Comparison of ENCODE assay signal across 8 cellular contexts in the genomic region with DNA sequence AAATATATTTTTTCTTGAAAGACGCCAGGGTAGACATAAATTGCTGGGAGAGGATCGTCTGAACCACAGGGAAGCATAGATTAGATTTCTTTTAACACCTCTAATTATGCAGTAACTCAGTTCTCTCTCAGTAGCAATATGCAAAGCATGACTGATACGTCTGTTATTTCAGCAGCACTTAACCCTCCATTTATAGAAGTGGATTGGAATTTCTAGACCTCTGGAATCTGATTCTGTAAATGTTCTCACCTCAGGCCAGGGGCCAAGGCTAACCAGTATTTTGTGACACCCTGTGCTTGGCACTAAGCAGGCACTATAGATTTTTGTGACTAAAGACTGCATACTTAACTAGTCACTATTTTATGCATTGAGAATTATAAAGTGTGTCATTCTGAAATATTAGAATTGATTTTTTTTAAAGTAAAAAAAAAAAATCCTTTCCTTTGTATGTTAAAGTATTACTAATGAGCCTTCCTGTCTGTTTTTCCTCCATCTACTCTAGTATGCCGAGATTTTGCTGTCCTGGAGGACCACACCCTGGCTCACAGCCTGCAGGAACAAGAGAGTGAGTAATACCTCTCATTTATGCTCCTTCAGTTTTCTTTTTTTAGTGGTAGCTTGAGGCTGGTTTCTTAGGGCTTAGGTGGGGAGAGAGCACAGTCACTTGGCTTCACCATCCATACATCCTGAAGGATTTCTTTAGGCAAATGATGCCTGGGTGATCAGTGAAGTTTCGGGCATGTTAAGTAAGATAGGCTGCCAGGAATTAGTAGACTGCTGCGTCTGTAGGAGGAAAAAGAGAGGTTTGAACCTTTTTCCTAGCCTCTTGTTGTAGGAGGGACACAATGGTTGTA. TPM values are rescaled to one million over a fixed set of nuclear protein-coding genes. Genes with fewer than 3 reads are reported as not detected.
DNase-seq lines count a peak whose midpoint lies in the region; ATAC-seq and TF ChIP-seq lines count a peak whose summit lies in the region.

No MANE protein-coding gene starts in this region.

- H3K9ac ChIP-seq in PC-3 (ENCODE audit: low read length): 0 out of 2 replicates have a peak overlapping the region, but pooled peaks have one; percentile 10

- no peaks in the 10 kb centered on the region for H3F3A ChIP-seq in PC-3 (ENCODE audit: low read length, unreplicated experiment)

- H3K9me3 ChIP-seq in PC-3 (ENCODE audit: low read length) (no peaks in the 10 kb centered on the region), osteoblast (ENCODE audit: low read depth, low read length) (no peaks in the 10 kb centered on the region)

- ATAC-seq in PC-3: peak; percentile 79
- no peak for ATAC-seq in GM21825 (IDR thresholded peaks at IDR 0.05; ENCODE audit: unreplicated experiment)
- no peak for ATAC-seq in GM19463 (IDR thresholded peaks at IDR 0.05; ENCODE audit: unreplicated experiment)

- no peak overlapping the region for H2AFZ ChIP-seq in PC-3 (ENCODE audit: low read length)
- H2AFZ ChIP-seq in osteoblast (ENCODE audit: low read length): peak overlapping the region; percentile 19

- no peaks in the 10 kb centered on the region for H3K9me2 ChIP-seq in PC-3 (replicated peaks; ENCODE audit: low read length)

- BruUV-seq in PC-3 (replicated peaks; lab: Mats Ljungman, UMichigan): no TSS peak

- H3K27me3 ChIP-seq in PC-3 (ENCODE audit: low read length) (no peaks in the 10 kb centered on the region), osteoblast (ENCODE audit: insufficient read depth, low read length) (no peaks in the 10 kb centered on the region)

- H3K36me3 ChIP-seq in PC-3 (ENCODE audit: low read depth, low read length) (peaks cover 18% of the 10 kb centered on the region; the same call in 1 of the 2 replicates), osteoblast (ENCODE audit: insufficient read depth, low read length) (peaks cover 33% of the 10 kb centered on the region)

- H3K4me3 ChIP-seq in PC-3 (ENCODE audit: low read length): no peak overlapping the region
- peak overlapping the region; percentile 10 for H3K4me3 ChIP-seq in fibroblast of the aortic adventitia (ENCODE audit: low read depth, low read length)
- no peak overlapping the region for H3K4me3 ChIP-seq in osteoblast (ENCODE audit: insufficient read depth, low read length)

- intact Hi-C loops in PC-3 (cut with micrococcal nuclease): loop anchor here (1.0 kb wide), 1 partner anchor 16 kb away; no protein-coding TSS in a partner anchor

- H3K79me2 ChIP-seq in PC-3 (ENCODE audit: low read length) (peaks cover 61% of the 10 kb centered on the region), osteoblast (ENCODE audit: insufficient read depth, low read length) (peaks cover 92% of the 10 kb centered on the region)

- H3K4me1 ChIP-seq in PC-3 (ENCODE audit: insufficient read depth, low read length) (peaks cover 57% of the 10 kb centered on the region), osteoblast (ENCODE audit: insufficient read depth, low read length) (peaks cover 19% of the 10 kb centered on the region)

- POLR2A ChIA-PET in PC-3 (lab: Charles Lee; ENCODE audit: unreplicated experiment): no interaction called here

- CTCF ChIA-PET in PC-3 (lab: Charles Lee): no interaction called here

- no peak for TF ChIP-seq CTCF in PC-3 (conservative IDR thresholded peaks at IDR 0.05; ENCODE audit: low read depth, low read length)
- TF ChIP-seq CTCF in fibroblast of the aortic adventitia (IDR thresholded peaks at IDR 0.05; ENCODE audit: insufficient read depth, low read length): no peak
- TF ChIP-seq CTCF in osteoblast (IDR thresholded peaks at IDR 0.05; ENCODE audit: extremely low read depth, low read depth, low read length): no peak

- H4K20me1 ChIP-seq in PC-3 (ENCODE audit: low read length) (peaks cover 12% of the 10 kb centered on the region; the same call in 1 of the 2 replicates), osteoblast (ENCODE audit: insufficient read depth, low read length) (no peaks in the 10 kb centered on the region)

- H3K4me2 ChIP-seq in PC-3 (ENCODE audit: low read length) (peak overlapping the region; percentile 67), osteoblast (ENCODE audit: insufficient read depth, low read length) (peak overlapping the region; percentile 60)

- H3K27ac ChIP-seq in PC-3 (ENCODE audit: low read length) (peak overlapping the region; percentile 51), osteoblast (ENCODE audit: low read depth, low read length) (peak overlapping the region; percentile 77)

- peak; percentile 24 for DNase-seq in ELF-1 (ENCODE audit: low read depth, low spot score)
- peak; percentile 77 for DNase-seq in PC-3
- DNase-seq in fibroblast of the aortic adventitia (ENCODE audit: low read depth): peak; percentile 87
- no peak for DNase-seq in osteoblast (ENCODE audit: insufficient read length, low spot score, missing footprints)
- no peak for DNase-seq in NCI-H1436 treated with DMSO at 0.1 percent for 48 hours (lab: John Stamatoyannopoulos, UW)
- no peak for DNase-seq in activated effector memory CD4-positive, alpha-beta T cell treated with Interleukin-2 at 50 U/mL for 16 hours

RNA-seq across cellular contexts. Expression of gene UTS2B, which starts 26.5 kb away (rescaled TPM):
- total RNA-seq in PC-3 (2014; rRNA removed): 1.2 TPM in 1 of 2 replicates, not detected in the other
- 1.3 TPM in 1 of 2 replicates, not detected in the other for total RNA-seq in fibroblast of the aortic adventitia (ENCODE audit: low replicate concordance)
- total RNA-seq in osteoblast: 0.59 and 1.1 TPM in 2 replicates

RNA-seq across cellular contexts. Expression of gene CCDC50, which starts 27.6 kb away (rescaled TPM):
- total RNA-seq in PC-3 (2014; rRNA removed): 68.4 and 80.9 TPM in 2 replicates
- total RNA-seq in fibroblast of the aortic adventitia (ENCODE audit: low replicate concordance): 84.6 and 199 TPM in 2 replicates
- 74.8 and 78.2 TPM in 2 replicates for total RNA-seq in osteoblast

Comparison
In these comparisons a context has a peak if more than half of its experiments do, and no peak if none do; other contexts are left out.
1. DNase-seq: peak in ELF-1 (single experiment), PC-3 (single experiment) and fibroblast of the aortic adventitia (single experiment); none in osteoblast (single experiment), NCI-H1436 treated with DMSO at 0.1 percent for 48 hours (single experiment) and activated effector memory CD4-positive, alpha-beta T cell treated with Interleukin-2 at 50 U/mL for 16 hours (single experiment).